Comparison of ENCODE assay signal across 8 cellular contexts in genomic region chr1:45929257-45929687, GRCh38.
DNase-seq lines count a peak whose midpoint lies in the region; ATAC-seq and TF ChIP-seq lines count a peak whose summit lies in the region.

No MANE protein-coding gene starts in this region.

- TF ChIP-seq CTCF in cardiac muscle cell (IDR thresholded peaks at IDR 0.05; ENCODE audit: low read depth, low read length) = no peak
- TF ChIP-seq CTCF in foreskin keratinocyte (conservative IDR thresholded peaks at IDR 0.05) = no peak

- H3K4me1 ChIP-seq in cardiac muscle cell (ENCODE audit: low read depth) = peaks cover 34% of the 10 kb centered on the region
- peaks cover 3% of the 10 kb centered on the region for H3K4me1 ChIP-seq in right cardiac atrium (ENCODE audit: control insufficient read depth, insufficient read depth, low read length)
- peaks cover 29% of the 10 kb centered on the region for H3K4me1 ChIP-seq in SJSA1 (replicated peaks)
- no peaks in the 10 kb centered on the region for H3K4me1 ChIP-seq in foreskin keratinocyte
- peaks cover 17% of the 10 kb centered on the region for H3K4me1 ChIP-seq in thymus (ENCODE audit: control insufficient read depth, insufficient read depth, low read length)

- H3K9me3 ChIP-seq in cardiac muscle cell (ENCODE audit: low read depth) = no peaks in the 10 kb centered on the region
- no peaks in the 10 kb centered on the region for H3K9me3 ChIP-seq in right cardiac atrium (ENCODE audit: control insufficient read depth, low read length)
- no peaks in the 10 kb centered on the region for H3K9me3 ChIP-seq in SJSA1 (replicated peaks)
- H3K9me3 ChIP-seq in thymus (ENCODE audit: control insufficient read depth) = no peaks in the 10 kb centered on the region

- DNase-seq in cardiac muscle cell (ENCODE audit: low read depth in 1 of 2, low spot score in 1 of 2) (peak; percentile 30 to 87), right cardiac atrium (no peak), SJSA1 (ENCODE audit: low read depth in 1 of 2, low spot score in 2 of 2) (peak; percentile 73 to 78), foreskin keratinocyte (peak in 1 of 2 donors; percentile 56), NCI-H1092 (lab: John Stamatoyannopoulos, UW) (no peak)

- intact Hi-C loops in right cardiac atrium (cut with DNase I) = no loop called here

- 15% methylated on average over 2 of the region's 2 CpGs for WGBS in right cardiac atrium
- WGBS in thymus = 14% methylated on average over 2 of the region's 2 CpGs

- H3K27me3 ChIP-seq in cardiac muscle cell = no peaks in the 10 kb centered on the region
- no peaks in the 10 kb centered on the region for H3K27me3 ChIP-seq in right cardiac atrium (ENCODE audit: control insufficient read depth, insufficient read depth)
- no peaks in the 10 kb centered on the region for H3K27me3 ChIP-seq in SJSA1 (replicated peaks)
- H3K27me3 ChIP-seq in foreskin keratinocyte = no peaks in the 10 kb centered on the region
- no peaks in the 10 kb centered on the region for H3K27me3 ChIP-seq in thymus (ENCODE audit: control insufficient read depth, insufficient read depth)

- no peaks in the 10 kb centered on the region for H3K36me3 ChIP-seq in cardiac muscle cell
- H3K36me3 ChIP-seq in SJSA1 = no peaks in the 10 kb centered on the region
- H3K36me3 ChIP-seq in thymus (ENCODE audit: control insufficient read depth, insufficient read depth) = no peaks in the 10 kb centered on the region

- ATAC-seq in right cardiac atrium (no peak), foreskin keratinocyte (peak; percentile 11), HG03280 (IDR thresholded peaks at IDR 0.05; ENCODE audit: unreplicated experiment) (no peak), HG02623 (IDR thresholded peaks at IDR 0.05; ENCODE audit: unreplicated experiment) (no peak)

- H3K4me3 ChIP-seq in cardiac muscle cell (no peak overlapping the region), right cardiac atrium (ENCODE audit: low read length) (no peak overlapping the region), SJSA1 (no peak overlapping the region), thymus (ENCODE audit: low read length) (no peak overlapping the region)

- H3K27ac ChIP-seq in cardiac muscle cell (peak overlapping the region; percentile 84), right cardiac atrium (ENCODE audit: low read length) (no peak overlapping the region), SJSA1 (peak overlapping the region; percentile 27), foreskin keratinocyte (no peak overlapping the region), thymus (ENCODE audit: low read depth) (peak overlapping the region; percentile 46)

Comparison
In these comparisons a context has a peak if more than half of its experiments do, and no peak if none do; other contexts are left out.
1. DNase-seq: peak in cardiac muscle cell (2 of 2) and SJSA1 (2 of 2); none in right cardiac atrium (0 of 3) and NCI-H1092 (single experiment).
2. H3K27ac ChIP-seq: peak in cardiac muscle cell (single experiment), SJSA1 (single experiment) and thymus (single experiment); none in right cardiac atrium (single experiment) and foreskin keratinocyte (single experiment).